Comparison of ENCODE assay signal across 8 cellular contexts in genomic region chr11:746289-747175, GRCh38. TPM values are rescaled to one million over a fixed set of nuclear protein-coding genes. Genes with fewer than 3 reads are reported as not detected.
DNase-seq lines count a peak whose midpoint lies in the region; ATAC-seq, FAIRE-seq and TF ChIP-seq lines count a peak whose summit lies in the region.

No MANE protein-coding gene starts in this region.

- H3K27ac ChIP-seq in DND-41 (ENCODE audit: low read length) (peak overlapping the region; percentile 80), parathyroid adenoma (no peak overlapping the region)

- TF ChIP-seq CTCF in DND-41 (IDR thresholded peaks at IDR 0.05; ENCODE audit: borderline replicate concordance, extremely low read depth, low read length, poor library complexity, severe bottlenecking) (no peak), parathyroid adenoma (IDR thresholded peaks at IDR 0.05) (no peak)

- peaks cover 48% of the 10 kb centered on the region for H3K79me2 ChIP-seq in DND-41 (ENCODE audit: insufficient read depth, low read length)
- H3K79me2 ChIP-seq in parathyroid adenoma, result no peaks in the 10 kb centered on the region

- H3K9me3 ChIP-seq in DND-41 (ENCODE audit: insufficient read depth, low read length, severe bottlenecking) (no peaks in the 10 kb centered on the region), parathyroid adenoma (ENCODE audit: control insufficient read depth, low read length) (no peaks in the 10 kb centered on the region)

- H3K27me3 ChIP-seq in DND-41 (ENCODE audit: insufficient read depth, low read length, poor library complexity) (no peaks in the 10 kb centered on the region), parathyroid adenoma (ENCODE audit: control insufficient read depth, insufficient read depth, low read length) (no peaks in the 10 kb centered on the region)

- H3K4me1 ChIP-seq in DND-41 (ENCODE audit: insufficient read depth, low read length) (peaks cover 30% of the 10 kb centered on the region), parathyroid adenoma (no peaks in the 10 kb centered on the region)

- FAIRE-seq in GM12891 (lab: Jason Lieb, UNC), result no peak

- peak overlapping the region; percentile 94 for H3K4me2 ChIP-seq in DND-41 (ENCODE audit: insufficient read depth, low read length)
- peak overlapping the region; percentile 78 for H3K4me2 ChIP-seq in parathyroid adenoma (ENCODE audit: low read length)

- TF ChIP-seq POLR2A in GM12891 (IDR thresholded peaks at IDR 0.05; ENCODE audit: low read depth, low read length), result no peak

- peaks cover 12% of the 10 kb centered on the region for H3K36me3 ChIP-seq in DND-41 (ENCODE audit: insufficient read depth, low read length)
- no peaks in the 10 kb centered on the region for H3K36me3 ChIP-seq in parathyroid adenoma (ENCODE audit: control insufficient read depth, insufficient read depth, low read length)

- H2AFZ ChIP-seq in DND-41 (ENCODE audit: low read depth, low read length) (peak overlapping the region; percentile 96), parathyroid adenoma (peak overlapping the region; percentile 86)

- intact Hi-C loops in head of caudate nucleus (cut with DNase I), result no loop called here

- H3K9ac ChIP-seq in DND-41 (ENCODE audit: low read depth, low read length) (peak overlapping the region; percentile 88), parathyroid adenoma (no peak overlapping the region)

- DNase-seq in DND-41 (peak; percentile 63), Kasumi-1 (lab: John Stamatoyannopoulos, UW) (peak; percentile 50 to 61), head of caudate nucleus (peak; percentile 50 to 83 (median 71)), GM12891 (ENCODE audit: insufficient read length, low spot score) (no peak), NCI-H226 (no peak)
- peak; percentile 42 for DNase-seq in activated naive CD4-positive, alpha-beta T cell treated with Interleukin-2 at 50 U/mL for 16 hours

- H3K4me3 ChIP-seq in DND-41 (ENCODE audit: low read depth in 1 of 2, low read length in 2 of 2) (peak overlapping the region; percentile 51 to 83), parathyroid adenoma (ENCODE audit: low read depth, low read length) (peak overlapping the region; percentile 65)

- H4K20me1 ChIP-seq in DND-41 (ENCODE audit: insufficient read depth, low read length), result peaks cover 21% of the 10 kb centered on the region

- peak; percentile 65 for ATAC-seq in DND-41 (ENCODE audit: insufficient read depth, low read depth)
- peak; percentile 20 for ATAC-seq in GM21529 (IDR thresholded peaks at IDR 0.05; ENCODE audit: unreplicated experiment)

TF ChIP-seq in GM12891, 5 proteins besides CTCF, POLR2A, EP300 and RAD21:
- TF ChIP-seq POU2F2 (IDR thresholded peaks at IDR 0.05; ENCODE audit: low read depth, low read length) (no peak), PAX5 (IDR thresholded peaks at IDR 0.05; ENCODE audit: insufficient read depth, low read length, severe bottlenecking) (no peak), POLR2AphosphoS5 (IDR thresholded peaks at IDR 0.05; ENCODE audit: low read depth, low read length) (no peak), SPI1 (IDR thresholded peaks at IDR 0.05; ENCODE audit: low read depth, low read length) (no peak), TAF1 (IDR thresholded peaks at IDR 0.05; ENCODE audit: low read depth, low read length) (no peak)

RNA-seq across cellular contexts. Expression of gene TALDO1, which starts 0.7 kb away (rescaled TPM):
- polyA plus RNA-seq in GM12891 (2012; ENCODE audit: low read depth, missing spikeins), result 131 TPM

RNA-seq across cellular contexts. Expression of gene GATD1, which starts 30.8 kb away (rescaled TPM):
- 22.8 TPM for polyA plus RNA-seq in GM12891 (2012; ENCODE audit: low read depth, missing spikeins)

RNA-seq across cellular contexts. Expression of gene EPS8L2, which starts 40.5 kb away (rescaled TPM):
- 11.6 TPM for polyA plus RNA-seq in GM12891 (2012; ENCODE audit: low read depth, missing spikeins)

RNA-seq across cellular contexts. Expression of gene CEND1, which starts 43.4 kb away (rescaled TPM):
- 3.7 TPM for polyA plus RNA-seq in GM12891 (2012; ENCODE audit: low read depth, missing spikeins)

RNA-seq across cellular contexts. Expression of gene TMEM80, which starts 50.9 kb away (rescaled TPM):
- 16.4 TPM for polyA plus RNA-seq in GM12891 (2012; ENCODE audit: low read depth, missing spikeins)

Comparison
In these comparisons a context has a peak if more than half of its experiments do, and no peak if none do; other contexts are left out.
1. DNase-seq: peak in DND-41 (single experiment), Kasumi-1 (2 of 2), activated naive CD4-positive, alpha-beta T cell treated with Interleukin-2 at 50 U/mL for 16 hours (single experiment) and head of caudate nucleus (42 of 42); none in GM12891 (single experiment) and NCI-H226 (single experiment).